ENCODE assay signal across 8 cellular contexts in the genomic region with DNA sequence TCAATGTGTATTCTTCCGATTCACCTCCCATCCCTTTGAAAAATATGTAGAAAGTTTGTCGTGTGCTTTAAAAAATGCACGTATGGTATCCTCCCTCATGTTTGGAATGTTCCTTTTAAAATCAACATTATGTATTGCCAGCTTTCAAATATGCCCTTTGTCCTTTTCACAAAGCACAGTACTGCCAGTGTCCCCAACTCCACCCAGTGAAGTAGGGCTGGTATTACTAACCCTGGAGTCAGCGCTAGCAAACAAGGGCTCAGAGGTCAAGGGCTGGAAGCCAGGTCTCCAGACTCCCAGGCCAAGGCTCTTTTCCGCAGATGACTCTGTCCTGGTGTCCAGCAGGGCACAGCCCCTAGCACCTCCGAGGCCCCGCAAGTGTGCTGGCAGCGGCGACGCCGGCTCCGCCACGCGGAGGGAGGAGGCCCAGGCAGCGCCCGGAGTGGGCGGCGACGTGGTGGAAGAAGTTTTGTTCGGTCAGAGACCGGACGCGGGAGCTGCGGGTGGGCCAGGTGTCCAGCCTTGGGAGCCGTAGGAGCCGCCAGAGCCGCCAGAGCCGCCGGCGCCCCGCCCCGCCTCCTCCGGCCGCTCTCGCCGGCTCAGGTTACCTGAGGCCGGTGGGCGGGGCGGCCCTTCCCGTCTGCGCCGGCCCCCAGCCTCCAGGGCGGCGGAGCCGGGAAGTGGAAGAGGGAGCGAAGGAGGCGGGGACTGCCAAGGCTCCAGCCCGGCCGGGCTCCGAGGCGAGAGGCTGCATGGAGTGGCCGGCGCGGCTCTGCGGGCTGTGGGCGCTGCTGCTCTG. TPM values are rescaled to one million over a fixed set of nuclear protein-coding genes. Genes with fewer than 3 reads are reported as not detected.
A peak's percentile ranks its signal among the peaks of the same experiment; 100 is the strongest.
DNase-seq lines count a peak whose midpoint lies in the region; ATAC-seq, FAIRE-seq and TF ChIP-seq lines count a peak whose summit lies in the region.

A gene (plus strand): TSS at position 720 of the 799 bp plus-strand sequence. CDS start 33 bp downstream, at position 753.

- intact Hi-C loops in CD4-positive, alpha-beta T cell (cut with DNase I, micrococcal nuclease), result no loop called here

- no peaks in the 10 kb centered on the region for H3K36me3 ChIP-seq in KMS-11 (ENCODE audit: insufficient read depth)

- H3K9ac ChIP-seq in KMS-11, result peak within 1 kb of the TSS; percentile 44; the same call in 1 of the 2 replicates

- peaks cover 7% of the 10 kb centered on the region for H3K27me3 ChIP-seq in CD4-positive, alpha-beta T cell (ENCODE audit: control insufficient read depth, insufficient read depth, low read length)
- H3K27me3 ChIP-seq in KMS-11 (ENCODE audit: insufficient read depth, low read depth), result no peaks in the 10 kb centered on the region

- no peaks in the 10 kb centered on the region for H3K36me3 Mint-ChIP-seq in CD4-positive, alpha-beta T cell (ENCODE audit: low read depth)
- H3K36me3 Mint-ChIP-seq in brain, result no peaks in the 10 kb centered on the region

- TF ChIP-seq CTCF in CD4-positive, alpha-beta T cell (IDR thresholded peaks at IDR 0.05), result no peak
- no peak for TF ChIP-seq CTCF in KMS-11 (conservative IDR thresholded peaks at IDR 0.05; ENCODE audit: low read depth, low read length)
- no peak for TF ChIP-seq CTCF in brain (conservative IDR thresholded peaks at IDR 0.05)

- peak; percentile 4 for FAIRE-seq in RCC 7860 (lab: Jason Lieb, UNC)

- no peak for ATAC-seq in CD4-positive, alpha-beta T cell (ENCODE audit: poor library complexity)
- peak; percentile 49 for ATAC-seq in GM21381 (IDR thresholded peaks at IDR 0.05; ENCODE audit: unreplicated experiment)

- no peak within 1 kb of the TSS for H3K27ac Mint-ChIP-seq in CD4-positive, alpha-beta T cell
- H3K27ac Mint-ChIP-seq in brain, result peak within 1 kb of the TSS in 1 of 5 experiments; percentile 59

- H3K4me1 Mint-ChIP-seq in CD4-positive, alpha-beta T cell (ENCODE audit: low read depth), result no peaks in the 10 kb centered on the region
- peaks cover 11% of the 10 kb centered on the region for H3K4me1 Mint-ChIP-seq in brain

- peak within 1 kb of the TSS; percentile 79 for H3K4me2 ChIP-seq in KMS-11

- no peaks in the 10 kb centered on the region for H3K79me2 ChIP-seq in KMS-11 (ENCODE audit: insufficient read depth, low read depth)

- H3K4me3 Mint-ChIP-seq in CD4-positive, alpha-beta T cell, result peak within 1 kb of the TSS; percentile 71
- peak within 1 kb of the TSS; percentile 75 to 86 (median 79) for H3K4me3 Mint-ChIP-seq in brain

- peak in 1 of 10 experiments; percentile 4 for DNase-seq in CD4-positive, alpha-beta T cell
- DNase-seq in RCC 7860 (ENCODE audit: low spot score) (peak; percentile 68), iPS DF 4.7 (ENCODE audit: extremely low read depth, low spot score) (peak; percentile 22), retina (peak; percentile 74), cerebellar nuclear complex (lab: John Stamatoyannopoulos, UW) (no peak)

- H3K27ac ChIP-seq in CD4-positive, alpha-beta T cell (ENCODE audit: low read depth, low read length), result no peak within 1 kb of the TSS
- H3K27ac ChIP-seq in KMS-11, result no peak within 1 kb of the TSS

- no peak within 1 kb of the TSS for H3K4me3 ChIP-seq in KMS-11 (IDR thresholded peaks at IDR 0.05; ENCODE audit: insufficient read depth, low read depth, low read length)

- CTCF ChIA-PET in CD4-positive, alpha-beta T cell (lab: Charles Lee), result no interaction called here

- peaks cover 5% of the 10 kb centered on the region for H3K4me1 ChIP-seq in KMS-11 (ENCODE audit: low read depth, poor library complexity, severe bottlenecking)

- no peaks in the 10 kb centered on the region for H3K9me3 Mint-ChIP-seq in CD4-positive, alpha-beta T cell
- H3K9me3 Mint-ChIP-seq in brain, result peaks cover 0 to 2% (median 0%) of the 10 kb centered on the region in 5 experiments

- peak within 1 kb of the TSS; percentile 95 for H2AFZ ChIP-seq in KMS-11 (ENCODE audit: low read depth)

- H3K27me3 Mint-ChIP-seq in CD4-positive, alpha-beta T cell, result peaks cover 41% of the 10 kb centered on the region
- H3K27me3 Mint-ChIP-seq in brain, result peaks cover 13% of the 10 kb centered on the region

- no peaks in the 10 kb centered on the region for H3K9me3 ChIP-seq in CD4-positive, alpha-beta T cell (ENCODE audit: control insufficient read depth, low read length)

- no peaks in the 10 kb centered on the region for H4K20me1 ChIP-seq in KMS-11 (ENCODE audit: insufficient read depth)

- POLR2A ChIA-PET in CD4-positive, alpha-beta T cell (lab: Charles Lee), result no interaction called here

RNA-seq across cellular contexts. Expression of the gene that starts here (rescaled TPM):
- under 1 TPM; 0.69 to 0.78 TPM for total RNA-seq in CD4-positive, alpha-beta T cell
- 7.6 TPM for polyA plus RNA-seq in brain (ENCODE audit: insufficient read depth, low read depth, low replicate concordance)

Comparison
In these comparisons a context has a peak if more than half of its experiments do, and no peak if none do; other contexts are left out.
1. DNase-seq: peak in RCC 7860 (single experiment), iPS DF 4.7 (single experiment) and retina (single experiment); none in cerebellar nuclear complex (0 of 2).